In genomic region chr3:105773291-105773690, GRCh38 we compare ENCODE assay signal across 1 cellular context.
TF ChIP-seq lines count a peak whose summit lies in the region.

No MANE protein-coding gene starts in this region.

TF ChIP-seq in GM12878, 131 proteins besides CTCF, POLR2A, EP300 and RAD21 (continued from another document):
- peak; percentile 77 for TF ChIP-seq PKNOX1 (IDR thresholded peaks at IDR 0.05)
- TF ChIP-seq EZH2 (IDR thresholded peaks at IDR 0.05; ENCODE audit: borderline replicate concordance, control insufficient read depth, low read depth, low read length), result no peak
